ENCODE assay signal across 18 cellular contexts in genomic region chr4:22987861-22988260, GRCh38.
DNase-seq lines count a peak whose midpoint lies in the region; ATAC-seq and TF ChIP-seq lines count a peak whose summit lies in the region.
"Had no signal": no experiment of that assay in that cellular context is flagged by ENCODE, and none has a peak within 500 bp of the region (broad histone marks: within the 10 kb centered on the region; RNA-seq: fewer than 3 reads in every experiment).

No MANE protein-coding gene starts in this region.

- no peak overlapping the region for H3K4me2 ChIP-seq in GM23338
- H3K4me2 ChIP-seq: BLaER1 treated with 17β-estradiol and CSF1 and Interleukin-3, amounts not matched to agents 10 nM and 100 nM had no signal

- H3K4me3 ChIP-seq in GM23338 = no peak overlapping the region
- H3K4me3 ChIP-seq: adrenal gland; BLaER1 treated with 17β-estradiol and CSF1 and Interleukin-3, amounts not matched to agents 10 nM and 100 nM had no signal

- no peaks in the 10 kb centered on the region for H3F3A ChIP-seq in GM23338 (replicated peaks; ENCODE audit: low read depth)

- no peaks in the 10 kb centered on the region for H3K36me3 Mint-ChIP-seq in stimulated activated effector memory CD8-positive, alpha-beta T cell treated with anti-CD3 and anti-CD28 coated beads, Interleukin-12 subunit alpha, Interleukin-12 subunit beta, amount 100 ng/mL, for 72 hours
- H3K36me3 Mint-ChIP-seq in GM23338 (ENCODE audit: low read depth) = no peaks in the 10 kb centered on the region
- H3K36me3 Mint-ChIP-seq: activated CD4-positive, alpha-beta memory T cell treated with anti-CD3 and anti-CD28 coated beads for 36 hours; naive B cell had no signal

- H3K36me3 ChIP-seq in GM23338 (ENCODE audit: insufficient read depth) = no peaks in the 10 kb centered on the region
- H3K36me3 ChIP-seq: adrenal gland; BLaER1 treated with 17β-estradiol and CSF1 and Interleukin-3, amounts not matched to agents 10 nM and 100 nM had no signal

- no peak overlapping the region for H3K27ac Mint-ChIP-seq in stimulated activated effector memory CD8-positive, alpha-beta T cell treated with anti-CD3 and anti-CD28 coated beads, Interleukin-12 subunit alpha, Interleukin-12 subunit beta, amount 100 ng/mL, for 72 hours
- H3K27ac Mint-ChIP-seq in GM23338 = no peak overlapping the region
- H3K27ac Mint-ChIP-seq: activated CD4-positive, alpha-beta memory T cell treated with anti-CD3 and anti-CD28 coated beads for 36 hours; naive B cell had no signal

- ATAC-seq in HG02840 (IDR thresholded peaks at IDR 0.05; ENCODE audit: low FRiP score, unreplicated experiment) (no peak), GM23338 (no peak)
- ATAC-seq in stimulated activated effector memory CD8-positive, alpha-beta T cell treated with anti-CD3 and anti-CD28 coated beads, Interleukin-12 subunit alpha, Interleukin-12 subunit beta, amount 100 ng/mL, for 72 hours = no peak
- ATAC-seq: left ventricle myocardium superior had no signal

- peak; percentile 83 for DNase-seq in EL
- DNase-seq in T1000 (lab: John Stamatoyannopoulos, UW) = peak; percentile 56
- DNase-seq in fibroblast of the conjunctiva (ENCODE audit: low read depth) = peak; percentile 5
- peak; percentile 19 for DNase-seq in putamen (ENCODE audit: low spot score)
- DNase-seq in stimulated activated effector memory CD8-positive, alpha-beta T cell treated with anti-CD3 and anti-CD28 coated beads, Interleukin-12 subunit alpha, Interleukin-12 subunit beta, amount 100 ng/mL, for 72 hours (ENCODE audit: low spot score in 2 of 2) = no peak
- DNase-seq in NCI-H526 treated with DMSO at 0.1 percent for 48 hours (lab: John Stamatoyannopoulos, UW) = no peak
- no peak for DNase-seq in GM23338 (ENCODE audit: low spot score)
- DNase-seq: activated CD4-positive, alpha-beta memory T cell treated with anti-CD3 and anti-CD28 coated beads for 36 hours; adrenal gland; cortex of kidney; left ventricle myocardium superior; naive B cell; NCI-H187 treated with DMSO at 0.1 percent for 48 hours; NCI-H510A; OCI-M1 had no signal

- no peaks in the 10 kb centered on the region for H3K79me2 ChIP-seq in GM23338 (replicated peaks; ENCODE audit: insufficient read depth)

- no peaks in the 10 kb centered on the region for H3K4me1 Mint-ChIP-seq in stimulated activated effector memory CD8-positive, alpha-beta T cell treated with anti-CD3 and anti-CD28 coated beads, Interleukin-12 subunit alpha, Interleukin-12 subunit beta, amount 100 ng/mL, for 72 hours
- no peaks in the 10 kb centered on the region for H3K4me1 Mint-ChIP-seq in GM23338
- H3K4me1 Mint-ChIP-seq: naive B cell had no signal

- no peak overlapping the region for H2AFZ ChIP-seq in GM23338

- peaks cover 6% of the 10 kb centered on the region for H3K9me2 ChIP-seq in GM23338 (ENCODE audit: insufficient read depth)

- no peak overlapping the region for H3K4me3 Mint-ChIP-seq in stimulated activated effector memory CD8-positive, alpha-beta T cell treated with anti-CD3 and anti-CD28 coated beads, Interleukin-12 subunit alpha, Interleukin-12 subunit beta, amount 100 ng/mL, for 72 hours
- no peak overlapping the region for H3K4me3 Mint-ChIP-seq in GM23338
- H3K4me3 Mint-ChIP-seq: activated CD4-positive, alpha-beta memory T cell treated with anti-CD3 and anti-CD28 coated beads for 36 hours; naive B cell had no signal

- no peak overlapping the region for H3K27ac ChIP-seq in GM23338 (ENCODE audit: low read depth)
- H3K27ac ChIP-seq: adrenal gland; BLaER1 treated with 17β-estradiol and CSF1 and Interleukin-3, amounts not matched to agents 10 nM and 100 nM; epithelial cell of prostate had no signal

- TF ChIP-seq CTCF in GM23338 (conservative IDR thresholded peaks at IDR 0.05; ENCODE audit: low read depth in 2 of 2) = no peak

- peaks cover 11% of the 10 kb centered on the region for H3K9me3 Mint-ChIP-seq in stimulated activated effector memory CD8-positive, alpha-beta T cell treated with anti-CD3 and anti-CD28 coated beads, Interleukin-12 subunit alpha, Interleukin-12 subunit beta, amount 100 ng/mL, for 72 hours
- peaks cover 7% of the 10 kb centered on the region; the same call in 2 of the 3 replicates for H3K9me3 Mint-ChIP-seq in GM23338

- no peaks in the 10 kb centered on the region for H3K27me3 Mint-ChIP-seq in GM23338 (ENCODE audit: insufficient read depth, low read depth, poor library complexity)
- H3K27me3 Mint-ChIP-seq: activated CD4-positive, alpha-beta memory T cell treated with anti-CD3 and anti-CD28 coated beads for 36 hours; naive B cell had no signal

- no peaks in the 10 kb centered on the region for H3K27me3 ChIP-seq in GM23338 (ENCODE audit: insufficient read depth)
- H3K27me3 ChIP-seq: adrenal gland; BLaER1 treated with 17β-estradiol and CSF1 and Interleukin-3, amounts not matched to agents 10 nM and 100 nM had no signal

- no peaks in the 10 kb centered on the region for H4K20me1 ChIP-seq in GM23338 (replicated peaks; ENCODE audit: insufficient read depth)
- H4K20me1 ChIP-seq: BLaER1 treated with 17β-estradiol and CSF1 and Interleukin-3, amounts not matched to agents 10 nM and 100 nM had no signal

- no peaks in the 10 kb centered on the region for H3K4me1 ChIP-seq in GM23338 (ENCODE audit: insufficient read depth)
- H3K4me1 ChIP-seq: adrenal gland; BLaER1 treated with 17β-estradiol and CSF1 and Interleukin-3, amounts not matched to agents 10 nM and 100 nM had no signal

TF ChIP-seq in GM23338, 12 proteins besides CTCF, POLR2A, EP300 and RAD21:
- TF ChIP-seq EZH2phosphoT487 (IDR thresholded peaks at IDR 0.05; ENCODE audit: unreplicated experiment) = no peak
- no peak for TF ChIP-seq EZH2 (IDR thresholded peaks at IDR 0.05; ENCODE audit: low read depth, unreplicated experiment)
- no peak for TF ChIP-seq REST (IDR thresholded peaks at IDR 0.05; ENCODE audit: unreplicated experiment)
- TF ChIP-seq POLR2AphosphoS5 (IDR thresholded peaks at IDR 0.05; ENCODE audit: low read depth) = no peak
- TF ChIP-seq CREB1 (CRISPR knock-in tag; IDR thresholded peaks at IDR 0.05; ENCODE audit: low read depth) = no peak
- no peak for TF ChIP-seq JUNB (IDR thresholded peaks at IDR 0.05; ENCODE audit: unreplicated experiment)
- no peak for TF ChIP-seq ZNF114 (CRISPR knock-in tag; IDR thresholded peaks at IDR 0.05)
- no peak for TF ChIP-seq STAT1 (IDR thresholded peaks at IDR 0.05; ENCODE audit: unreplicated experiment)
- TF ChIP-seq ZNF331 (CRISPR knock-in tag; IDR thresholded peaks at IDR 0.05; ENCODE audit: low read depth) = no peak
TF ChIP-seq in GM23338: peak in this region for 0.

Comparison
In these comparisons a context has a peak if more than half of its experiments do, and no peak if none do; other contexts are left out.
1. DNase-seq: peak in EL (single experiment), T1000 (single experiment), fibroblast of the conjunctiva (single experiment) and putamen (single experiment); none in stimulated activated effector memory CD8-positive, alpha-beta T cell treated with anti-CD3 and anti-CD28 coated beads, Interleukin-12 subunit alpha, Interleukin-12 subunit beta, amount 100 ng/mL, for 72 hours (0 of 2), NCI-H526 treated with DMSO at 0.1 percent for 48 hours (single experiment) and GM23338 (single experiment).